In genomic region chr6:143600821-143601220, GRCh38 we compare ENCODE assay signal across 39 cellular contexts.
"Had no signal": no experiment of that assay in that cellular context is flagged by ENCODE, and none has a peak within 500 bp of the region (broad histone marks: within the 10 kb centered on the region; RNA-seq: fewer than 3 reads in every experiment).

No MANE protein-coding gene starts in this region.

- H3K36me3 Mint-ChIP-seq: activated naive CD4-positive, alpha-beta T cell treated with anti-CD3 and anti-CD28 coated beads, Interleukin-2, amount 50 U/mL, for 72 hours; activated naive CD8-positive, alpha-beta T cell; brain had no signal

- H3K9me3 Mint-ChIP-seq: activated naive CD4-positive, alpha-beta T cell treated with anti-CD3 and anti-CD28 coated beads for 36 hours; activated naive CD8-positive, alpha-beta T cell treated with anti-CD3 and anti-CD28 coated beads for 36 hours; activated naive CD8-positive, alpha-beta T cell treated with anti-CD3 and anti-CD28 coated beads, Interleukin-2, amount 50 U/mL, for 24 hours; activated T-cell treated with anti-CD3 and anti-CD28 coated beads, Interleukin-2, amount 50 U/mL, for 24 hours; activated T-cell treated with anti-CD3 and anti-CD28 coated beads, Interleukin-2, amount 50 U/mL, for 72 hours; activated T-helper 1 cell treated with anti-CD3 and anti-CD28 coated beads, Interleukin-12 subunit alpha, Interleukin-12 subunit beta, Interleukin-2, Interleukin-4 antibody, amounts not matched to agents 30 ng/mL and 10 ng/mL and 1 ng/mL, durations not matched to agents 14 hours and 24 hours and 36 hours; activated T-helper 17 cell treated with anti-CD3 and anti-CD28 coated beads, Interleukin-2, amount 50 U/mL, for 72 hours; activated T-helper 2 cell treated with anti-CD3 and anti-CD28 coated beads, Interferon-gamma antibody, Interleukin-2, Interleukin-4, amounts not matched to agents 10 μg/mL and 5 μg/mL and 100 μg/mL, durations not matched to agents 14 hours and 24 hours and 36 hours; brain; central memory CD8-positive, alpha-beta T cell had no signal

- ATAC-seq: activated naive CD4-positive, alpha-beta T cell treated with anti-CD3 and anti-CD28 coated beads, Interleukin-2, amount 50 U/mL, for 72 hours; activated naive CD8-positive, alpha-beta T cell treated with anti-CD3 and anti-CD28 coated beads, Interleukin-2, amount 50 U/mL, for 24 hours; activated T-cell treated with anti-CD3 and anti-CD28 coated beads, Interleukin-2, amount 50 U/mL, for 4 hours; activated T-cell treated with anti-CD3 and anti-CD28 coated beads, Interleukin-2, amount 50 U/mL, for 72 hours; activated T-helper 17 cell treated with anti-CD3 and anti-CD28 coated beads, Interleukin-2, amount 50 U/mL, for 72 hours; body of pancreas had no signal

- DNase-seq: activated effector memory CD4-positive, alpha-beta T cell treated with anti-CD3 and anti-CD28 coated beads, Interleukin-2, amount 50 U/mL, for 16 hours; activated effector memory CD4-positive, alpha-beta T cell treated with Interleukin-2 at 50 U/mL for 16 hours; activated gamma-delta T cell; activated gamma-delta T cell treated with Interleukin-2 at 50 U/mL for 16 hours; activated naive CD4-positive, alpha-beta T cell treated with anti-CD3 and anti-CD28 coated beads for 36 hours; activated naive CD4-positive, alpha-beta T cell treated with anti-CD3 and anti-CD28 coated beads, Interleukin-2, amount 10 ng/mL, durations not matched to agents 7 days and 5 days; activated naive CD4-positive, alpha-beta T cell treated with anti-CD3 and anti-CD28 coated beads, Interleukin-2, amount 50 U/mL, for 16 hours; activated naive CD4-positive, alpha-beta T cell treated with Interleukin-2 at 50 U/mL for 16 hours; activated naive CD8-positive, alpha-beta T cell treated with anti-CD3 and anti-CD28 coated beads for 36 hours; activated naive CD8-positive, alpha-beta T cell treated with anti-CD3 and anti-CD28 coated beads, Interleukin-2, amount 10 ng/mL, durations not matched to agents 7 days and 5 days; activated naive CD8-positive, alpha-beta T cell treated with anti-CD3 and anti-CD28 coated beads, Interleukin-2, amount 50 U/mL, for 24 hours; activated T-cell treated with anti-CD3 and anti-CD28 coated beads, Interleukin-2, amount 50 U/mL, for 1 hour; activated T-cell treated with anti-CD3 and anti-CD28 coated beads, Interleukin-2, amount 50 U/mL, for 24 hours; activated T-cell treated with anti-CD3 and anti-CD28 coated beads, Interleukin-2, amount 50 U/mL, for 4 hours; activated T-cell treated with anti-CD3 and anti-CD28 coated beads, Interleukin-2, amount 50 U/mL, for 48 hours; activated T-cell treated with anti-CD3 and anti-CD28 coated beads, Interleukin-2, amount 50 U/mL, for 72 hours; adrenal gland; amniotic stem cell; amygdala; anterior cingulate cortex; aorta; body of pancreas; brain microvascular endothelial cell; caudate nucleus; central memory CD4-positive, alpha-beta T cell; cerebellar nuclear complex had no signal

- H3K9me3 ChIP-seq: adrenal gland, ascending aorta, body of pancreas, breast epithelium had no signal

- H3K27ac ChIP-seq: adrenal gland, ascending aorta, body of pancreas, brain microvascular endothelial cell, breast epithelium, cardiac muscle cell had no signal

- H3K27me3 ChIP-seq: adrenal gland, ascending aorta, body of pancreas, brain microvascular endothelial cell, breast epithelium, cardiac muscle cell had no signal

- FAIRE-seq: astrocyte, bronchial epithelial cell had no signal

- H3K27ac Mint-ChIP-seq: activated naive CD4-positive, alpha-beta T cell treated with anti-CD3 and anti-CD28 coated beads for 36 hours; activated naive CD4-positive, alpha-beta T cell treated with anti-CD3 and anti-CD28 coated beads, Interleukin-2, amount 10 ng/mL, durations not matched to agents 7 days and 5 days; activated naive CD4-positive, alpha-beta T cell treated with anti-CD3 and anti-CD28 coated beads, Interleukin-2, amount 50 U/mL, for 24 hours; activated naive CD4-positive, alpha-beta T cell treated with anti-CD3 and anti-CD28 coated beads, Interleukin-2, amount 50 U/mL, for 72 hours; activated naive CD8-positive, alpha-beta T cell; activated naive CD8-positive, alpha-beta T cell treated with anti-CD3 and anti-CD28 coated beads for 36 hours; activated naive CD8-positive, alpha-beta T cell treated with anti-CD3 and anti-CD28 coated beads, Interleukin-2, amount 10 ng/mL, durations not matched to agents 7 days and 5 days; activated naive CD8-positive, alpha-beta T cell treated with anti-CD3 and anti-CD28 coated beads, Interleukin-2, amount 50 U/mL, for 24 hours; activated T-cell treated with anti-CD3 and anti-CD28 coated beads, Interleukin-2, amount 50 U/mL, for 24 hours; activated T-cell treated with anti-CD3 and anti-CD28 coated beads, Interleukin-2, amount 50 U/mL, for 72 hours; activated T-helper 1 cell treated with anti-CD3 and anti-CD28 coated beads, Interleukin-12 subunit alpha, Interleukin-12 subunit beta, Interleukin-2, Interleukin-4 antibody, amounts not matched to agents 30 ng/mL and 10 ng/mL and 1 ng/mL, durations not matched to agents 14 hours and 24 hours and 36 hours; activated T-helper 17 cell treated with anti-CD3 and anti-CD28 coated beads, Interleukin-2, amount 50 U/mL, for 72 hours; activated T-helper 2 cell treated with anti-CD3 and anti-CD28 coated beads, Interferon-gamma antibody, Interleukin-2, Interleukin-4, amounts not matched to agents 10 μg/mL and 5 μg/mL and 100 μg/mL, durations not matched to agents 14 hours and 24 hours and 36 hours had no signal

- H3K4me3 ChIP-seq: adrenal gland, ascending aorta, body of pancreas, breast epithelium, cardiac muscle cell had no signal

- H3K4me3 Mint-ChIP-seq: activated naive CD4-positive, alpha-beta T cell treated with anti-CD3 and anti-CD28 coated beads for 36 hours; activated naive CD4-positive, alpha-beta T cell treated with anti-CD3 and anti-CD28 coated beads, Interleukin-2, amount 10 ng/mL, durations not matched to agents 7 days and 5 days; activated naive CD4-positive, alpha-beta T cell treated with anti-CD3 and anti-CD28 coated beads, Interleukin-2, amount 50 U/mL, for 24 hours; activated naive CD8-positive, alpha-beta T cell; activated naive CD8-positive, alpha-beta T cell treated with anti-CD3 and anti-CD28 coated beads for 36 hours; activated naive CD8-positive, alpha-beta T cell treated with anti-CD3 and anti-CD28 coated beads, Interleukin-2, amount 10 ng/mL, durations not matched to agents 7 days and 5 days; activated naive CD8-positive, alpha-beta T cell treated with anti-CD3 and anti-CD28 coated beads, Interleukin-2, amount 50 U/mL, for 24 hours; activated T-cell treated with anti-CD3 and anti-CD28 coated beads, Interleukin-2, amount 50 U/mL, for 24 hours; activated T-cell treated with anti-CD3 and anti-CD28 coated beads, Interleukin-2, amount 50 U/mL, for 4 hours; activated T-cell treated with anti-CD3 and anti-CD28 coated beads, Interleukin-2, amount 50 U/mL, for 72 hours; activated T-helper 1 cell treated with anti-CD3 and anti-CD28 coated beads, Interleukin-12 subunit alpha, Interleukin-12 subunit beta, Interleukin-2, Interleukin-4 antibody, amounts not matched to agents 30 ng/mL and 10 ng/mL and 1 ng/mL, durations not matched to agents 14 hours and 24 hours and 36 hours; activated T-helper 17 cell treated with anti-CD3 and anti-CD28 coated beads, Interleukin-2, amount 50 U/mL, for 72 hours; brain; central memory CD8-positive, alpha-beta T cell had no signal

- H3K4me1 ChIP-seq: adrenal gland, body of pancreas, breast epithelium had no signal

- H3K27me3 Mint-ChIP-seq: activated naive CD4-positive, alpha-beta T cell treated with anti-CD3 and anti-CD28 coated beads, Interleukin-2, amount 10 ng/mL, durations not matched to agents 7 days and 5 days; activated naive CD4-positive, alpha-beta T cell treated with anti-CD3 and anti-CD28 coated beads, Interleukin-2, amount 50 U/mL, for 24 hours; activated naive CD8-positive, alpha-beta T cell; activated naive CD8-positive, alpha-beta T cell treated with anti-CD3 and anti-CD28 coated beads for 36 hours; activated naive CD8-positive, alpha-beta T cell treated with anti-CD3 and anti-CD28 coated beads, Interleukin-2, amount 10 ng/mL, durations not matched to agents 7 days and 5 days; activated naive CD8-positive, alpha-beta T cell treated with anti-CD3 and anti-CD28 coated beads, Interleukin-2, amount 50 U/mL, for 24 hours; activated T-cell treated with anti-CD3 and anti-CD28 coated beads, Interleukin-2, amount 50 U/mL, for 24 hours; activated T-helper 17 cell treated with anti-CD3 and anti-CD28 coated beads, Interleukin-2, amount 50 U/mL, for 72 hours; central memory CD8-positive, alpha-beta T cell had no signal

- H3K36me3 ChIP-seq: adrenal gland, ascending aorta, brain microvascular endothelial cell, breast epithelium, cardiac muscle cell had no signal
